1 cellular context compared by ENCODE assay signal in the genomic region with DNA sequence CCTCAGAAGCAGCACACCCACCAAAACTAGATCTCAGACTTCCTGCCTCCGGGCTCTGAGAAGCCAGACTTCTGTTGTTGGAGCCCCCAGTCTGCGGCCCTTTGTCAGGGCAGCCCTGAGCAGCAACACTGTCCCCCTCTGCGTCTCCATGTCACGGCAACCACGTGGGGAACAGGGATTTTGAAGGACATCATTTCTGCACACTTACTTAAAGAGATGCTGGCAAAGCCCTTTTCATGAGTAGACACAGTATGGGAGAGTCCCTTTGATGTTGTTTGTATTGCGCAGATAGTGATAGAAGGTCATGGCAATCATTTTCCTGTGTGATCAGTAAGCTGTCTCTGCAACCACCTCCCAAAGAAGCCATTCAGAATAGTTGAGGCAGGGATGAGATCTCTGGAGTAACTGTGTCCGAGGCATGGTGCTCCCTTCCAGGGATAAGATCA.
TF ChIP-seq lines count a peak whose summit lies in the region.

No MANE protein-coding gene starts in this region.

TF ChIP-seq in HepG2, 621 proteins besides CTCF, POLR2A, EP300 and RAD21 (continued from another document and continues in another):
- TF ChIP-seq, protein P1, sequence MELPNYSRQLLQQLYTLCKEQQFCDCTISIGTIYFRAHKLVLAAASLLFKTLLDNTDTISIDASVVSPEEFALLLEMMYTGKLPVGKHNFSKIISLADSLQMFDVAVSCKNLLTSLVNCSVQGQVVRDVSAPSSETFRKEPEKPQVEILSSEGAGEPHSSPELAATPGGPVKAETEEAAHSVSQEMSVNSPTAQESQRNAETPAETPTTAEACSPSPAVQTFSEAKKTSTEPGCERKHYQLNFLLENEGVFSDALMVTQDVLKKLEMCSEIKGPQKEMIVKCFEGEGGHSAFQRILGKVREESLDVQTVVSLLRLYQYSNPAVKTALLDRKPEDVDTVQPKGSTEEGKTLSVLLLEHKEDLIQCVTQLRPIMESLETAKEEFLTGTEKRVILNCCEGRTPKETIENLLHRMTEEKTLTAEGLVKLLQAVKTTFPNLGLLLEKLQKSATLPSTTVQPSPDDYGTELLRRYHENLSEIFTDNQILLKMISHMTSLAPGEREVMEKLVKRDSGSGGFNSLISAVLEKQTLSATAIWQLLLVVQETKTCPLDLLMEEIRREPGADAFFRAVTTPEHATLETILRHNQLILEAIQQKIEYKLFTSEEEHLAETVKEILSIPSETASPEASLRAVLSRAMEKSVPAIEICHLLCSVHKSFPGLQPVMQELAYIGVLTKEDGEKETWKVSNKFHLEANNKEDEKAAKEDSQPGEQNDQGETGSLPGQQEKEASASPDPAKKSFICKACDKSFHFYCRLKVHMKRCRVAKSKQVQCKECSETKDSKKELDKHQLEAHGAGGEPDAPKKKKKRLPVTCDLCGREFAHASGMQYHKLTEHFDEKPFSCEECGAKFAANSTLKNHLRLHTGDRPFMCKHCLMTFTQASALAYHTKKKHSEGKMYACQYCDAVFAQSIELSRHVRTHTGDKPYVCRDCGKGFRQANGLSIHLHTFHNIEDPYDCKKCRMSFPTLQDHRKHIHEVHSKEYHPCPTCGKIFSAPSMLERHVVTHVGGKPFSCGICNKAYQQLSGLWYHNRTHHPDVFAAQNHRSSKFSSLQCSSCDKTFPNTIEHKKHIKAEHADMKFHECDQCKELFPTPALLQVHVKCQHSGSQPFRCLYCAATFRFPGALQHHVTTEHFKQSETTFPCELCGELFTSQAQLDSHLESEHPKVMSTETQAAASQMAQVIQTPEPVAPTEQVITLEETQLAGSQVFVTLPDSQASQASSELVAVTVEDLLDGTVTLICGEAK (IDR thresholded peaks at IDR 0.05) = no peak
- TF ChIP-seq, protein P1 (CRISPR knock-in tag; IDR thresholded peaks at IDR 0.05) = no peak
- TF ChIP-seq BCL6 (CRISPR knock-in tag; IDR thresholded peaks at IDR 0.05) = peak; percentile 91
- TF ChIP-seq, protein P2, sequence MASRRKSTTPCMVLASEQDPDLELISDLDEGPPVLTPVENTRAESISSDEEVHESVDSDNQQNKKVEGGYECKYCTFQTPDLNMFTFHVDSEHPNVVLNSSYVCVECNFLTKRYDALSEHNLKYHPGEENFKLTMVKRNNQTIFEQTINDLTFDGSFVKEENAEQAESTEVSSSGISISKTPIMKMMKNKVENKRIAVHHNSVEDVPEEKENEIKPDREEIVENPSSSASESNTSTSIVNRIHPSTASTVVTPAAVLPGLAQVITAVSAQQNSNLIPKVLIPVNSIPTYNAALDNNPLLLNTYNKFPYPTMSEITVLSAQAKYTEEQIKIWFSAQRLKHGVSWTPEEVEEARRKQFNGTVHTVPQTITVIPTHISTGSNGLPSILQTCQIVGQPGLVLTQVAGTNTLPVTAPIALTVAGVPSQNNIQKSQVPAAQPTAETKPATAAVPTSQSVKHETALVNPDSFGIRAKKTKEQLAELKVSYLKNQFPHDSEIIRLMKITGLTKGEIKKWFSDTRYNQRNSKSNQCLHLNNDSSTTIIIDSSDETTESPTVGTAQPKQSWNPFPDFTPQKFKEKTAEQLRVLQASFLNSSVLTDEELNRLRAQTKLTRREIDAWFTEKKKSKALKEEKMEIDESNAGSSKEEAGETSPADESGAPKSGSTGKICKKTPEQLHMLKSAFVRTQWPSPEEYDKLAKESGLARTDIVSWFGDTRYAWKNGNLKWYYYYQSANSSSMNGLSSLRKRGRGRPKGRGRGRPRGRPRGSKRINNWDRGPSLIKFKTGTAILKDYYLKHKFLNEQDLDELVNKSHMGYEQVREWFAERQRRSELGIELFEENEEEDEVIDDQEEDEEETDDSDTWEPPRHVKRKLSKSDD (CRISPR knock-in tag; IDR thresholded peaks at IDR 0.05; ENCODE audit: low read depth) = no peak
- TF ChIP-seq HOXA7 (CRISPR knock-in tag; IDR thresholded peaks at IDR 0.05) = no peak
- TF ChIP-seq, protein P3, sequence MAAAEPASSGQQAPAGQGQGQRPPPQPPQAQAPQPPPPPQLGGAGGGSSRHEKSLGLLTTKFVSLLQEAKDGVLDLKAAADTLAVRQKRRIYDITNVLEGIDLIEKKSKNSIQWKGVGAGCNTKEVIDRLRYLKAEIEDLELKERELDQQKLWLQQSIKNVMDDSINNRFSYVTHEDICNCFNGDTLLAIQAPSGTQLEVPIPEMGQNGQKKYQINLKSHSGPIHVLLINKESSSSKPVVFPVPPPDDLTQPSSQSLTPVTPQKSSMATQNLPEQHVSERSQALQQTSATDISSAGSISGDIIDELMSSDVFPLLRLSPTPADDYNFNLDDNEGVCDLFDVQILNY (CRISPR knock-in tag; conservative IDR thresholded peaks at IDR 0.05) = no peak
- TF ChIP-seq, protein P4, sequence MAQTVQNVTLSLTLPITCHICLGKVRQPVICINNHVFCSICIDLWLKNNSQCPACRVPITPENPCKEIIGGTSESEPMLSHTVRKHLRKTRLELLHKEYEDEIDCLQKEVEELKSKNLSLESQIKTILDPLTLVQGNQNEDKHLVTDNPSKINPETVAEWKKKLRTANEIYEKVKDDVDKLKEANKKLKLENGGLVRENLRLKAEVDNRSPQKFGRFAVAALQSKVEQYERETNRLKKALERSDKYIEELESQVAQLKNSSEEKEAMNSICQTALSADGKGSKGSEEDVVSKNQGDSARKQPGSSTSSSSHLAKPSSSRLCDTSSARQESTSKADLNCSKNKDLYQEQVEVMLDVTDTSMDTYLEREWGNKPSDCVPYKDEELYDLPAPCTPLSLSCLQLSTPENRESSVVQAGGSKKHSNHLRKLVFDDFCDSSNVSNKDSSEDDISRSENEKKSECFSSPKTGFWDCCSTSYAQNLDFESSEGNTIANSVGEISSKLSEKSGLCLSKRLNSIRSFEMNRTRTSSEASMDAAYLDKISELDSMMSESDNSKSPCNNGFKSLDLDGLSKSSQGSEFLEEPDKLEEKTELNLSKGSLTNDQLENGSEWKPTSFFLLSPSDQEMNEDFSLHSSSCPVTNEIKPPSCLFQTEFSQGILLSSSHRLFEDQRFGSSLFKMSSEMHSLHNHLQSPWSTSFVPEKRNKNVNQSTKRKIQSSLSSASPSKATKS (CRISPR knock-in tag; IDR thresholded peaks at IDR 0.05) = no peak
- TF ChIP-seq, protein P5, sequence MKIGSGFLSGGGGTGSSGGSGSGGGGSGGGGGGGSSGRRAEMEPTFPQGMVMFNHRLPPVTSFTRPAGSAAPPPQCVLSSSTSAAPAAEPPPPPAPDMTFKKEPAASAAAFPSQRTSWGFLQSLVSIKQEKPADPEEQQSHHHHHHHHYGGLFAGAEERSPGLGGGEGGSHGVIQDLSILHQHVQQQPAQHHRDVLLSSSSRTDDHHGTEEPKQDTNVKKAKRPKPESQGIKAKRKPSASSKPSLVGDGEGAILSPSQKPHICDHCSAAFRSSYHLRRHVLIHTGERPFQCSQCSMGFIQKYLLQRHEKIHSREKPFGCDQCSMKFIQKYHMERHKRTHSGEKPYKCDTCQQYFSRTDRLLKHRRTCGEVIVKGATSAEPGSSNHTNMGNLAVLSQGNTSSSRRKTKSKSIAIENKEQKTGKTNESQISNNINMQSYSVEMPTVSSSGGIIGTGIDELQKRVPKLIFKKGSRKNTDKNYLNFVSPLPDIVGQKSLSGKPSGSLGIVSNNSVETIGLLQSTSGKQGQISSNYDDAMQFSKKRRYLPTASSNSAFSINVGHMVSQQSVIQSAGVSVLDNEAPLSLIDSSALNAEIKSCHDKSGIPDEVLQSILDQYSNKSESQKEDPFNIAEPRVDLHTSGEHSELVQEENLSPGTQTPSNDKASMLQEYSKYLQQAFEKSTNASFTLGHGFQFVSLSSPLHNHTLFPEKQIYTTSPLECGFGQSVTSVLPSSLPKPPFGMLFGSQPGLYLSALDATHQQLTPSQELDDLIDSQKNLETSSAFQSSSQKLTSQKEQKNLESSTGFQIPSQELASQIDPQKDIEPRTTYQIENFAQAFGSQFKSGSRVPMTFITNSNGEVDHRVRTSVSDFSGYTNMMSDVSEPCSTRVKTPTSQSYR (CRISPR knock-in tag; IDR thresholded peaks at IDR 0.05; ENCODE audit: borderline replicate concordance) = peak; percentile 41; the same call in 1 of the 2 replicates
- peak; percentile 54; the same call in 1 of the 2 replicates for TF ChIP-seq THAP11 (CRISPR knock-in tag; IDR thresholded peaks at IDR 0.05)
- TF ChIP-seq ZNF431 (CRISPR knock-in tag; IDR thresholded peaks at IDR 0.05; ENCODE audit: borderline replicate concordance, low read depth) = no peak
- 0 out of 2 replicates have a peak, but pooled peaks have one; percentile 35 for TF ChIP-seq ZNF451 (CRISPR knock-in tag; IDR thresholded peaks at IDR 0.05)
- TF ChIP-seq ARNTL (CRISPR knock-in tag; IDR thresholded peaks at IDR 0.05) = no peak
- no peak for TF ChIP-seq CAMTA2 (CRISPR knock-in tag; IDR thresholded peaks at IDR 0.05; ENCODE audit: borderline replicate concordance)
- TF ChIP-seq AHR (CRISPR knock-in tag; IDR thresholded peaks at IDR 0.05) = 0 out of 2 replicates have a peak, but pooled peaks have one; percentile 28
- TF ChIP-seq KAT8 (CRISPR knock-in tag; IDR thresholded peaks at IDR 0.05) = 0 out of 2 replicates have a peak, but pooled peaks have one; percentile 30
- no peak for TF ChIP-seq ZSCAN29 (CRISPR knock-in tag; conservative IDR thresholded peaks at IDR 0.05)
- peak; percentile 49; the same call in 1 of the 2 replicates for TF ChIP-seq KDM6A (CRISPR knock-in tag; IDR thresholded peaks at IDR 0.05; ENCODE audit: low read depth)
- TF ChIP-seq, protein P6, sequence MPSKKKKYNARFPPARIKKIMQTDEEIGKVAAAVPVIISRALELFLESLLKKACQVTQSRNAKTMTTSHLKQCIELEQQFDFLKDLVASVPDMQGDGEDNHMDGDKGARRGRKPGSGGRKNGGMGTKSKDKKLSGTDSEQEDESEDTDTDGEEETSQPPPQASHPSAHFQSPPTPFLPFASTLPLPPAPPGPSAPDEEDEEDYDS (CRISPR knock-in tag; IDR thresholded peaks at IDR 0.05) = no peak
- TF ChIP-seq, protein P7, sequence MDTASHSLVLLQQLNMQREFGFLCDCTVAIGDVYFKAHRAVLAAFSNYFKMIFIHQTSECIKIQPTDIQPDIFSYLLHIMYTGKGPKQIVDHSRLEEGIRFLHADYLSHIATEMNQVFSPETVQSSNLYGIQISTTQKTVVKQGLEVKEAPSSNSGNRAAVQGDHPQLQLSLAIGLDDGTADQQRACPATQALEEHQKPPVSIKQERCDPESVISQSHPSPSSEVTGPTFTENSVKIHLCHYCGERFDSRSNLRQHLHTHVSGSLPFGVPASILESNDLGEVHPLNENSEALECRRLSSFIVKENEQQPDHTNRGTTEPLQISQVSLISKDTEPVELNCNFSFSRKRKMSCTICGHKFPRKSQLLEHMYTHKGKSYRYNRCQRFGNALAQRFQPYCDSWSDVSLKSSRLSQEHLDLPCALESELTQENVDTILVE (CRISPR knock-in tag; IDR thresholded peaks at IDR 0.05) = peak; percentile 41; the same call in 1 of the 2 replicates
- peak; percentile 62; the same call in 1 of the 2 replicates for TF ChIP-seq SIX4 (CRISPR knock-in tag; IDR thresholded peaks at IDR 0.05)
- TF ChIP-seq, protein P8, sequence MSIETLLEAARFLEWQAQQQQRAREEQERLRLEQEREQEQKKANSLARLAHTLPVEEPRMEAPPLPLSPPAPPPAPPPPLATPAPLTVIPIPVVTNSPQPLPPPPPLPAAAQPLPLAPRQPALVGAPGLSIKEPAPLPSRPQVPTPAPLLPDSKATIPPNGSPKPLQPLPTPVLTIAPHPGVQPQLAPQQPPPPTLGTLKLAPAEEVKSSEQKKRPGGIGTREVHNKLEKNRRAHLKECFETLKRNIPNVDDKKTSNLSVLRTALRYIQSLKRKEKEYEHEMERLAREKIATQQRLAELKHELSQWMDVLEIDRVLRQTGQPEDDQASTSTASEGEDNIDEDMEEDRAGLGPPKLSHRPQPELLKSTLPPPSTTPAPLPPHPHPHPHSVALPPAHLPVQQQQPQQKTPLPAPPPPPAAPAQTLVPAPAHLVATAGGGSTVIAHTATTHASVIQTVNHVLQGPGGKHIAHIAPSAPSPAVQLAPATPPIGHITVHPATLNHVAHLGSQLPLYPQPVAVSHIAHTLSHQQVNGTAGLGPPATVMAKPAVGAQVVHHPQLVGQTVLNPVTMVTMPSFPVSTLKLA (IDR thresholded peaks at IDR 0.05) = peak; percentile 38; the same call in 1 of the 2 replicates
- TF ChIP-seq, protein P9, sequence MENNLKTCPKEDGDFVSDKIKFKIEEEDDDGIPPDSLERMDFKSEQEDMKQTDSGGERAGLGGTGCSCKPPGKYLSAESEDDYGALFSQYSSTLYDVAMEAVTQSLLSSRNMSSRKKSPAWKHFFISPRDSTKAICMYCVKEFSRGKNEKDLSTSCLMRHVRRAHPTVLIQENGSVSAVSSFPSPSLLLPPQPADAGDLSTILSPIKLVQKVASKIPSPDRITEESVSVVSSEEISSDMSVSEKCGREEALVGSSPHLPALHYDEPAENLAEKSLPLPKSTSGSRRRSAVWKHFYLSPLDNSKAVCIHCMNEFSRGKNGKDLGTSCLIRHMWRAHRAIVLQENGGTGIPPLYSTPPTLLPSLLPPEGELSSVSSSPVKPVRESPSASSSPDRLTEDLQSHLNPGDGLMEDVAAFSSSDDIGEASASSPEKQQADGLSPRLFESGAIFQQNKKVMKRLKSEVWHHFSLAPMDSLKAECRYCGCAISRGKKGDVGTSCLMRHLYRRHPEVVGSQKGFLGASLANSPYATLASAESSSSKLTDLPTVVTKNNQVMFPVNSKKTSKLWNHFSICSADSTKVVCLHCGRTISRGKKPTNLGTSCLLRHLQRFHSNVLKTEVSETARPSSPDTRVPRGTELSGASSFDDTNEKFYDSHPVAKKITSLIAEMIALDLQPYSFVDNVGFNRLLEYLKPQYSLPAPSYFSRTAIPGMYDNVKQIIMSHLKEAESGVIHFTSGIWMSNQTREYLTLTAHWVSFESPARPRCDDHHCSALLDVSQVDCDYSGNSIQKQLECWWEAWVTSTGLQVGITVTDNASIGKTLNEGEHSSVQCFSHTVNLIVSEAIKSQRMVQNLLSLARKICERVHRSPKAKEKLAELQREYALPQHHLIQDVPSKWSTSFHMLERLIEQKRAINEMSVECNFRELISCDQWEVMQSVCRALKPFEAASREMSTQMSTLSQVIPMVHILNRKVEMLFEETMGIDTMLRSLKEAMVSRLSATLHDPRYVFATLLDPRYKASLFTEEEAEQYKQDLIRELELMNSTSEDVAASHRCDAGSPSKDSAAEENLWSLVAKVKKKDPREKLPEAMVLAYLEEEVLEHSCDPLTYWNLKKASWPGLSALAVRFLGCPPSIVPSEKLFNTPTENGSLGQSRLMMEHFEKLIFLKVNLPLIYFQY (CRISPR knock-in tag; IDR thresholded peaks at IDR 0.05; ENCODE audit: borderline replicate concordance) = no peak
